Comparison of ENCODE assay signal across 13 cellular contexts in genomic region chr2:30408961-30409387, GRCh38. TPM values are rescaled to one million over a fixed set of nuclear protein-coding genes. Genes with fewer than 3 reads are reported as not detected.
DNase-seq lines count a peak whose midpoint lies in the region; TF ChIP-seq lines count a peak whose summit lies in the region.
"Had no signal": no experiment of that assay in that cellular context is flagged by ENCODE, and none has a peak within 500 bp of the region (broad histone marks: within the 10 kb centered on the region; RNA-seq: fewer than 3 reads in every experiment).

No MANE protein-coding gene starts in this region.

- H3K27me3 Mint-ChIP-seq in Caco-2 (ENCODE audit: insufficient read depth, unreplicated experiment): no peaks in the 10 kb centered on the region

- intact Hi-C loops in Caco-2 (cut with micrococcal nuclease; ENCODE audit: unreplicated experiment): no loop called here

- H3K4me1 Mint-ChIP-seq in Caco-2 (ENCODE audit: low read depth, unreplicated experiment): peaks cover 6% of the 10 kb centered on the region

- H3K36me3 Mint-ChIP-seq in Caco-2 (ENCODE audit: insufficient read depth, unreplicated experiment): no peaks in the 10 kb centered on the region

- TF ChIP-seq CTCF in BJ (IDR thresholded peaks at IDR 0.05; ENCODE audit: insufficient read depth, low read depth, low read length): 0 out of 2 replicates have a peak, but pooled peaks have one; percentile 9
- TF ChIP-seq CTCF in Peyer's patch (IDR thresholded peaks at IDR 0.05): no peak
- TF ChIP-seq CTCF in fibroblast of pulmonary artery (IDR thresholded peaks at IDR 0.05; ENCODE audit: low read length, missing control alignments): no peak
- TF ChIP-seq CTCF in retinal pigment epithelial cell (conservative IDR thresholded peaks at IDR 0.05; ENCODE audit: low read depth, low read length): peak; percentile 24
- TF ChIP-seq CTCF in Caco-2 (IDR thresholded peaks at IDR 0.05; ENCODE audit: insufficient read depth in 1 of 2, low read depth in 1 of 2, low read length in 1 of 2, severe bottlenecking in 1 of 2, unreplicated experiment in 1 of 2): no peak

- no peak for TF ChIP-seq POLR2A in Peyer's patch (IDR thresholded peaks at IDR 0.05)

- no peak overlapping the region for H3K4me3 Mint-ChIP-seq in Caco-2 (ENCODE audit: unreplicated experiment)

- DNase-seq in BJ (ENCODE audit: low read depth) (no peak), Peyer's patch (no peak), fibroblast of pulmonary artery (ENCODE audit: low read depth) (peak; percentile 28), retinal pigment epithelial cell (ENCODE audit: low read depth) (no peak), Caco-2 (no peak), NCI-H345 (lab: John Stamatoyannopoulos, UW) (no peak), SIG-M5 treated with dmso at 0.1 percent for 504 hours (lab: John Stamatoyannopoulos, UW; ENCODE audit: unreplicated experiment) (no peak)
- no peak for DNase-seq in stimulated activated CD4-positive, alpha-beta T cell treated with anti-CD3 and anti-CD28 coated beads, Interleukin-4, amount 100 ng/mL, for 1 hour
- DNase-seq: Calu3, foreskin melanocyte, NCI-H1417 treated with DMSO at 0.1 percent for 48 hours, NCI-H82 had no signal

- H3K4me1 ChIP-seq in Peyer's patch: peaks cover 0 to 6% (median 0%) of the 10 kb centered on the region in 4 donors
- H3K4me1 ChIP-seq in Caco-2: peaks cover 11% of the 10 kb centered on the region

- H3K9me3 Mint-ChIP-seq in Caco-2 (ENCODE audit: unreplicated experiment): no peaks in the 10 kb centered on the region

- POLR2A ChIA-PET in BJ (lab: Charles Lee): interaction anchor here (1.1 kb wide), 1 partner anchor 35 kb away, joined by 4 read pairs; no protein-coding TSS in a partner anchor
- POLR2A ChIA-PET in Caco-2 (lab: Charles Lee): no interaction called here

- no peak overlapping the region for H3K27ac Mint-ChIP-seq in Caco-2 (ENCODE audit: unreplicated experiment)

- no peaks in the 10 kb centered on the region for H3K36me3 ChIP-seq in BJ (ENCODE audit: control insufficient read depth, insufficient read depth, low read length)
- H3K36me3 ChIP-seq in Peyer's patch: no peaks in the 10 kb centered on the region
- H3K36me3 ChIP-seq in Caco-2 (ENCODE audit: control insufficient read depth, insufficient read depth, low read length): no peaks in the 10 kb centered on the region

- peak overlapping the region in 3 of 4 donors; percentile 10 to 79 (median 70) for H3K27ac ChIP-seq in Peyer's patch

- H3K27me3 ChIP-seq in BJ (ENCODE audit: control insufficient read depth, insufficient read depth, low read length) (0 out of 2 replicates have a peak, but pooled peaks cover 2% of the 10 kb centered on the region), Peyer's patch (no peaks in the 10 kb centered on the region), Caco-2 (replicated peaks; ENCODE audit: control insufficient read depth, insufficient read depth, low read length) (no peaks in the 10 kb centered on the region)

- H3K9me3 ChIP-seq in Peyer's patch (no peaks in the 10 kb centered on the region), Caco-2 (no peaks in the 10 kb centered on the region)

- CTCF ChIA-PET in BJ (lab: Yijun Ruan, JAX) (interaction anchor here (1.0 to 1.7 kb wide), 3 partner anchors 18 to 170 kb away, joined by 3 to 5 read pairs (median 4); no protein-coding TSS in a partner anchor), Caco-2 (lab: Charles Lee) (no interaction called here)

- no TSS peak for BruUV-seq in Caco-2 (replicated peaks; lab: Mats Ljungman, UMichigan)

- no peak overlapping the region for H3K4me3 ChIP-seq in BJ (ENCODE audit: low read depth, low read length)
- H3K4me3 ChIP-seq in Peyer's patch: no peak overlapping the region
- H3K4me3 ChIP-seq in fibroblast of pulmonary artery (replicated peaks; ENCODE audit: low read depth, low read length): no peak overlapping the region
- H3K4me3 ChIP-seq in retinal pigment epithelial cell (ENCODE audit: low read length): no peak overlapping the region
- no peak overlapping the region for H3K4me3 ChIP-seq in Caco-2 (ENCODE audit: low read depth, low read length)
- H3K4me3 ChIP-seq: lung had no signal

RNA-seq across cellular contexts. Expression of gene LCLAT1, which starts 38.1 kb away (rescaled TPM):
- 10.8 and 18.0 TPM in 2 replicates for polyA plus RNA-seq in BJ (2011; rRNA removed)
- 16.2 and 19.1 TPM in 2 replicates for polyA minus RNA-seq in BJ (2011; rRNA and poly(A)+ RNA removed)
- total RNA-seq in Peyer's patch: 10 to 100 TPM; 10.7 to 60.8 (median 24.9) TPM
- total RNA-seq in Caco-2 (2022): 52.2 and 55.8 TPM in 2 replicates

Comparison
In these comparisons a context has a peak if more than half of its experiments do, and no peak if none do; other contexts are left out.
1. CTCF ChIP-seq: peak in BJ (single experiment) and retinal pigment epithelial cell (single experiment); none in Peyer's patch (0 of 6), fibroblast of pulmonary artery (single experiment) and Caco-2 (0 of 2).